In genomic region chr7:1617957-1618356, GRCh38 we compare ENCODE assay signal across 26 cellular contexts. TPM values are rescaled to one million over a fixed set of nuclear protein-coding genes. Genes with fewer than 3 reads are reported as not detected.
"Had no signal": no experiment of that assay in that cellular context is flagged by ENCODE, and none has a peak within 500 bp of the region (broad histone marks: within the 10 kb centered on the region; RNA-seq: fewer than 3 reads in every experiment).

No MANE protein-coding gene starts in this region.

- H3K36me3 ChIP-seq: ascending aorta, SJCRH30 had no signal

- H3K9me3 Mint-ChIP-seq: activated naive CD8-positive, alpha-beta T cell treated with anti-CD3 and anti-CD28 coated beads, Interleukin-2, amount 50 U/mL, for 24 hours had no signal

- H3K4me3 Mint-ChIP-seq: activated CD8-positive, alpha-beta T cell treated with anti-CD3 and anti-CD28 coated beads, Interleukin-2, amount 10 ng/mL, durations not matched to agents 7 days and 5 days; activated naive CD8-positive, alpha-beta T cell treated with anti-CD3 and anti-CD28 coated beads, Interleukin-2, amount 50 U/mL, for 24 hours had no signal

- DNase-seq: activated CD4-positive, alpha-beta T cell treated with anti-CD3 and anti-CD28 coated beads for 4 hours; activated CD8-positive, alpha-beta memory T cell treated with anti-CD3 and anti-CD28 coated beads, Interleukin-2, amount 50 U/mL, for 48 hours; activated CD8-positive, alpha-beta T cell treated with anti-CD3 and anti-CD28 coated beads, Interleukin-2, amount 10 ng/mL, durations not matched to agents 7 days and 5 days; activated naive CD8-positive, alpha-beta T cell treated with anti-CD3 and anti-CD28 coated beads, Interleukin-2, amount 50 U/mL, for 24 hours; activated T-cell treated with anti-CD3 and anti-CD28 coated beads, Interleukin-2, amount 50 U/mL, for 1 hour; amniotic stem cell; body of pancreas; central memory CD4-positive, alpha-beta T cell; Karpas-422; MM.1S; NCI-H1105 treated with DMSO at 0.1 percent for 48 hours; NCI-H146; NCI-H1930; NCI-H2171; NCI-H2227 treated with DMSO at 0.1 percent for 48 hours; NCI-H526; Right ventricle myocardium superior; RPMI8226; SJCRH30; SK-N-SH; T-helper 1 cell had no signal

- H3K27ac Mint-ChIP-seq: activated CD8-positive, alpha-beta T cell treated with anti-CD3 and anti-CD28 coated beads, Interleukin-2, amount 10 ng/mL, durations not matched to agents 7 days and 5 days; activated naive CD8-positive, alpha-beta T cell treated with anti-CD3 and anti-CD28 coated beads, Interleukin-2, amount 50 U/mL, for 24 hours had no signal

- H3K4me3 ChIP-seq: ascending aorta, body of pancreas, K562, SJCRH30 had no signal

- H3K4me1 ChIP-seq: ascending aorta, body of pancreas, SJCRH30 had no signal

- H3K27ac ChIP-seq: ascending aorta, body of pancreas, SJCRH30, VCaP had no signal

- H3K4me1 Mint-ChIP-seq: activated naive CD8-positive, alpha-beta T cell treated with anti-CD3 and anti-CD28 coated beads, Interleukin-2, amount 50 U/mL, for 24 hours had no signal

- H3K9ac ChIP-seq: SK-N-SH had no signal

- H3K27me3 ChIP-seq: ascending aorta, body of pancreas, SJCRH30 had no signal

- H3K36me3 Mint-ChIP-seq: activated naive CD4-positive, alpha-beta T cell treated with anti-CD3 and anti-CD28 coated beads, Interleukin-2, amount 50 U/mL, for 72 hours had no signal

- H3K4me2 ChIP-seq: SK-N-SH had no signal

- H3K9me3 ChIP-seq: ascending aorta, body of pancreas, SJCRH30, SK-N-SH had no signal

RNA-seq across cellular contexts. Expression of gene ELFN1, which starts 52.1 kb away (rescaled TPM):
- total RNA-seq: activated CD8-positive, alpha-beta T cell treated with anti-CD3 and anti-CD28 coated beads, Interleukin-2, amount 10 ng/mL, durations not matched to agents 7 days and 5 days; OCI-LY7 had no signal
